Comparison of ENCODE assay signal across 15 cellular contexts in the genomic region with DNA sequence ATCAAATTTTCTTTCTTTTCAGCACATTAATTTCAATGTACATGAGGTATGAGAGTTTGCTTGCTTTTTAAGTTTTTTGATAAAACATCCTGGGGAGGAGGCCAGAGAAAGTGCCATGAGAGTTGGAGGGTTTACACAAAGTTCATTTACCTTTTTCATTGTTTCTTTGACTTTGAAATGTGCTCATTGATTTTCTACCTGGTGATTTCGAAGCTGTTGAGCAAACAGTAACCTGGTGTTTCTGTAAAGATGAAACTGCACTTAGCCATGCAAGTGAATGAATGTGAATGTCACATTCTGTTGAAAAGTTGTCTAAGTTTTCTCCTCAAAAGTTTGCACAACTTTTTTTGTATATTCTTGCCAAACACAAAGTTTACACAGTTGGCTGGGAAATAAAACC.
"Had no signal": no experiment of that assay in that cellular context is flagged by ENCODE, and none has a peak within 500 bp of the region (broad histone marks: within the 10 kb centered on the region; RNA-seq: fewer than 3 reads in every experiment).

No MANE protein-coding gene starts in this region.

- H3K4me1 Mint-ChIP-seq: natural killer cell, neural crest cell had no signal

- H3K4me3 ChIP-seq: coronary artery, heart left ventricle, mucosa of descending colon, right atrium auricular region had no signal

- H3K27me3 ChIP-seq: heart left ventricle, right atrium auricular region had no signal

- H3K27ac ChIP-seq: coronary artery, heart left ventricle, right atrium auricular region had no signal

- DNase-seq: effector CD4-positive, alpha-beta T cell; heart left ventricle; hippocampal formation; left colon; mammary epithelial cell; mucosa of descending colon; natural killer cell; posterior cingulate gyrus; small intestine; stimulated activated CD4-positive, alpha-beta T cell treated with anti-CD3 and anti-CD28 coated beads, Interleukin-12 subunit alpha, Interleukin-12 subunit beta, amount 100 ng/mL, for 4 hours; stimulated activated naive CD4-positive, alpha-beta T cell had no signal

- ATAC-seq: heart left ventricle, left colon, mucosa of descending colon, natural killer cell had no signal

- H3K4me3 Mint-ChIP-seq: natural killer cell, neural crest cell, type B pancreatic cell had no signal

- H3K4me1 ChIP-seq: right atrium auricular region had no signal

- H3K36me3 ChIP-seq: heart left ventricle, right atrium auricular region had no signal

- H3K27me3 Mint-ChIP-seq: type B pancreatic cell had no signal

- H3K36me3 Mint-ChIP-seq: natural killer cell, type B pancreatic cell had no signal

- H3K9me3 ChIP-seq: heart left ventricle, right atrium auricular region had no signal

- H3K27ac Mint-ChIP-seq: natural killer cell, type B pancreatic cell had no signal

- H3K9me3 Mint-ChIP-seq: neural crest cell, type B pancreatic cell had no signal
